Comparison of ENCODE assay signal across 18 cellular contexts in genomic region chr9:31587176-31587575, GRCh38.
"Had no signal": no experiment of that assay in that cellular context is flagged by ENCODE, and none has a peak within 500 bp of the region (broad histone marks: within the 10 kb centered on the region; RNA-seq: fewer than 3 reads in every experiment).

No MANE protein-coding gene starts in this region.

- H3K4me3 ChIP-seq: hepatocyte, left lung, lung, testis, uterus had no signal

- H3K9me3 ChIP-seq: left lung, testis, uterus had no signal

- H3K36me3 ChIP-seq: left lung, uterus had no signal

- DNase-seq: activated CD4-positive, alpha-beta T cell treated with anti-CD3 and anti-CD28 coated beads for 1 hour; activated CD4-positive, alpha-beta T cell treated with anti-CD3 and anti-CD28 coated beads, Interleukin-2, amount 50 U/mL, for 1 hour; activated T-cell treated with anti-CD3 and anti-CD28 coated beads, Interleukin-2, amount 50 U/mL, for 1 hour; aorta; effector CD4-positive, alpha-beta T cell; erythroblast; foreskin fibroblast; immature natural killer cell; kidney glomerular epithelial cell; left lung; naive thymus-derived CD4-positive, alpha-beta T cell; stimulated activated CD4-positive, alpha-beta T cell treated with anti-CD3 and anti-CD28 coated beads, Interleukin-4, amount 100 ng/mL, for 1 hour; stimulated activated naive CD4-positive, alpha-beta T cell; testis; trophoblast cell; uterus had no signal

- H3K27me3 ChIP-seq: hepatocyte, left lung, testis, uterus had no signal
